7 cellular contexts compared by ENCODE assay signal in the genomic region with DNA sequence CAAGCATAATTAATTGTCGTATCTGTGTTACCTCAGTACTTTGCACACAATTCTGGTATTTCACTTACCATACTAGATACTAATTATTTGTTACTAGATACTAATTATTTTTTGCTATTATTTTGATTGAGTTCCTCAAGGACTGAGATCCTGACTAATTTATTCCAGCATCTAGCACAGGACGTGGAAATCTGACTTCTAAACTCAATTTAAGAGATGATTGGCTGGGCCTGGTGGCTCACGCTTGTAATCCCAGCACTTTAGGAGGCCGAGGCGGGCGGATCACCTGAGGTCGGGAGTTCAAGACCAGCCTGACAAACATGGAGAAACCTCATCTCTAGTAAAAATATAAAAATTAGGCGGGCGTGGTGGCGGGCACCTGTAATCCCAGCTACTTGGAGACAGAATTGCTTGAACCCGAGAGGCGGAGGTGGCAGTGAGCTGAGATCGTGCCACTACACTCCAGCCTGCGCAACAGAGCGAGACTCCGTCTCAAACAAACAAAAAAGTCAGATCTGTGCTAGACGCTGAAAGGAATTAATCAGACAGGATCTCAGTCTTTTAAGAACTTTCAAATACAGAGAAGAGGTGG.
DNase-seq lines count a peak whose midpoint lies in the region; ATAC-seq and TF ChIP-seq lines count a peak whose summit lies in the region.

No MANE protein-coding gene starts in this region.

- peak overlapping the region; percentile 45 for H3K4me3 ChIP-seq in HL-60 (replicated peaks; ENCODE audit: insufficient read depth, low read length)
- peak overlapping the region; percentile 89 for H3K4me3 ChIP-seq in iPS-18a (ENCODE audit: low read length)

- peak in 1 of 2 experiments; percentile 6 for DNase-seq in HL-60 (ENCODE audit: low read depth in 1 of 2, low spot score in 1 of 2)
- DNase-seq in activated T-cell treated with anti-CD3 and anti-CD28 coated beads, Interleukin-2, amount 50 U/mL, for 24 hours, result peak; percentile 48
- no peak for DNase-seq in stimulated activated naive B cell treated with anti-CD40 and anti-IgM and Interleukin-4, amounts not matched to agents 10 μg/mL and 1 μg/mL and 100 μg/mL, for 72 hours
- DNase-seq in NCI-H2029 (lab: John Stamatoyannopoulos, UW), result no peak
- DNase-seq in stimulated activated naive CD4-positive, alpha-beta T cell treated with Interleukin-2 at 50 U/mL for 16 hours (lab: John Stamatoyannopoulos, UW), result no peak
- no peak for DNase-seq in GM10248 (ENCODE audit: extremely low spot score)

- H3K27ac Mint-ChIP-seq in activated T-cell treated with anti-CD3 and anti-CD28 coated beads, Interleukin-2, amount 50 U/mL, for 24 hours, result peak overlapping the region; percentile 99
- H3K27ac Mint-ChIP-seq in stimulated activated naive B cell treated with anti-CD40 and anti-IgM and Interleukin-4, amounts not matched to agents 10 μg/mL and 1 μg/mL and 100 μg/mL, for 72 hours, result peak overlapping the region; percentile 99

- H3K4me3 Mint-ChIP-seq in activated T-cell treated with anti-CD3 and anti-CD28 coated beads, Interleukin-2, amount 50 U/mL, for 24 hours, result peak overlapping the region; percentile 99
- peak overlapping the region; percentile 99 to 100 for H3K4me3 Mint-ChIP-seq in stimulated activated naive B cell treated with anti-CD40 and anti-IgM and Interleukin-4, amounts not matched to agents 10 μg/mL and 1 μg/mL and 100 μg/mL, for 72 hours

- no peaks in the 10 kb centered on the region for H3K9me3 Mint-ChIP-seq in activated T-cell treated with anti-CD3 and anti-CD28 coated beads, Interleukin-2, amount 50 U/mL, for 24 hours
- H3K9me3 Mint-ChIP-seq in stimulated activated naive B cell treated with anti-CD40 and anti-IgM and Interleukin-4, amounts not matched to agents 10 μg/mL and 1 μg/mL and 100 μg/mL, for 72 hours, result no peaks in the 10 kb centered on the region

- H3K4me1 Mint-ChIP-seq in activated T-cell treated with anti-CD3 and anti-CD28 coated beads, Interleukin-2, amount 50 U/mL, for 24 hours (ENCODE audit: low read depth), result peaks cover 22% of the 10 kb centered on the region
- peaks cover 9 to 23% of the 10 kb centered on the region in 2 donors for H3K4me1 Mint-ChIP-seq in stimulated activated naive B cell treated with anti-CD40 and anti-IgM and Interleukin-4, amounts not matched to agents 10 μg/mL and 1 μg/mL and 100 μg/mL, for 72 hours

- H3K36me3 Mint-ChIP-seq in activated T-cell treated with anti-CD3 and anti-CD28 coated beads, Interleukin-2, amount 50 U/mL, for 24 hours (ENCODE audit: low read depth), result peaks cover 25% of the 10 kb centered on the region
- H3K36me3 Mint-ChIP-seq in stimulated activated naive B cell treated with anti-CD40 and anti-IgM and Interleukin-4, amounts not matched to agents 10 μg/mL and 1 μg/mL and 100 μg/mL, for 72 hours, result peaks cover 2 to 3% of the 10 kb centered on the region in 2 donors

- H3K27me3 ChIP-seq in HL-60 (ENCODE audit: insufficient read depth, poor library complexity, severe bottlenecking) (no peaks in the 10 kb centered on the region), iPS-18a (ENCODE audit: control insufficient read depth, insufficient read depth, low read length) (no peaks in the 10 kb centered on the region)

- POLR2A ChIA-PET in GM10248 (lab: Yijun Ruan, JAX), result no interaction called here

- H3K36me3 ChIP-seq in iPS-18a (ENCODE audit: control insufficient read depth, low read depth, low read length), result peaks cover 3% of the 10 kb centered on the region

- ATAC-seq in stimulated activated naive B cell treated with anti-CD40 and anti-IgM and Interleukin-4, amounts not matched to agents 10 μg/mL and 1 μg/mL and 100 μg/mL, for 72 hours (replicated peaks), result no peak

- H3K9me3 ChIP-seq in iPS-18a (ENCODE audit: control insufficient read depth, low read depth, low read length), result no peaks in the 10 kb centered on the region

- TF ChIP-seq CTCF in HL-60 (IDR thresholded peaks at IDR 0.05; ENCODE audit: insufficient read depth, low read length), result no peak
- TF ChIP-seq CTCF in GM10248 (IDR thresholded peaks at IDR 0.05; ENCODE audit: control extremely low read depth, extremely low read depth, low read depth, missing control alignments), result no peak

- H3K27me3 Mint-ChIP-seq in activated T-cell treated with anti-CD3 and anti-CD28 coated beads, Interleukin-2, amount 50 U/mL, for 24 hours, result no peaks in the 10 kb centered on the region
- peaks cover 0 to 3% of the 10 kb centered on the region in 2 donors for H3K27me3 Mint-ChIP-seq in stimulated activated naive B cell treated with anti-CD40 and anti-IgM and Interleukin-4, amounts not matched to agents 10 μg/mL and 1 μg/mL and 100 μg/mL, for 72 hours

- peak overlapping the region; percentile 98 for H3K27ac ChIP-seq in HL-60 (replicated peaks)
- H3K27ac ChIP-seq in iPS-18a (ENCODE audit: low read length), result peak overlapping the region; percentile 95

- peaks cover 3% of the 10 kb centered on the region for H3K4me1 ChIP-seq in iPS-18a (ENCODE audit: control insufficient read depth, low read depth, low read length)

- H3K9ac ChIP-seq in iPS-18a (ENCODE audit: low read length), result peak overlapping the region; percentile 92

- CTCF ChIA-PET in GM10248 (lab: Yijun Ruan, JAX), result interaction anchor here (1.9 kb wide), 1 partner anchor 8 kb away, joined by 6 read pairs; no protein-coding TSS in a partner anchor
